In genomic region chr3:150278843-150279341, GRCh38 we compare ENCODE assay signal across 16 cellular contexts.
DNase-seq lines count a peak whose midpoint lies in the region; ATAC-seq and TF ChIP-seq lines count a peak whose summit lies in the region.
"Had no signal": no experiment of that assay in that cellular context is flagged by ENCODE, and none has a peak within 500 bp of the region (broad histone marks: within the 10 kb centered on the region; RNA-seq: fewer than 3 reads in every experiment).

No MANE protein-coding gene starts in this region.

- H3K4me1 Mint-ChIP-seq in CD8-positive, alpha-beta T cell (ENCODE audit: low read depth): no peaks in the 10 kb centered on the region
- H3K4me1 Mint-ChIP-seq: naive B cell; stimulated activated naive B cell treated with anti-CD40 and anti-IgM and Interleukin-4, amounts not matched to agents 10 μg/mL and 1 μg/mL and 100 μg/mL, for 72 hours had no signal

- H3K4me3 ChIP-seq in BE2C (ENCODE audit: low read depth, low read length) (0 out of 2 replicates have a peak overlapping the region, but pooled peaks have one; percentile 10), NT2/D1 (ENCODE audit: insufficient read length, low read depth) (no peak overlapping the region)
- no peak overlapping the region for H3K4me3 ChIP-seq in CD8-positive, alpha-beta T cell (ENCODE audit: low read depth, low read length)
- H3K4me3 ChIP-seq: gastroesophageal sphincter, vagina had no signal

- no peaks in the 10 kb centered on the region for H3K9me3 ChIP-seq in BE2C
- H3K9me3 ChIP-seq in NT2/D1 (ENCODE audit: insufficient read depth, low read length): peaks cover 19% of the 10 kb centered on the region
- H3K9me3 ChIP-seq in CD8-positive, alpha-beta T cell (ENCODE audit: low read length): no peaks in the 10 kb centered on the region
- H3K9me3 ChIP-seq: gastroesophageal sphincter, vagina had no signal

- CTCF ChIA-PET in CD8-positive, alpha-beta T cell (lab: Charles Lee): interaction anchor here (2.9 kb wide), 1 partner anchor 217 kb away, joined by 9 read pairs; no protein-coding TSS in a partner anchor

- no peaks in the 10 kb centered on the region for H3K27me3 ChIP-seq in BE2C
- no peaks in the 10 kb centered on the region for H3K27me3 ChIP-seq in NT2/D1 (ENCODE audit: insufficient read depth, insufficient read length)
- H3K27me3 ChIP-seq in CD8-positive, alpha-beta T cell (ENCODE audit: insufficient read depth, low read length): no peaks in the 10 kb centered on the region
- H3K27me3 ChIP-seq: gastroesophageal sphincter, vagina had no signal

- intact Hi-C loops in CD8-positive, alpha-beta T cell (cut with DNase I, micrococcal nuclease): no loop called here

- POLR2A ChIA-PET in CD8-positive, alpha-beta T cell (lab: Charles Lee): no interaction called here

- no peaks in the 10 kb centered on the region for H3K36me3 Mint-ChIP-seq in CD8-positive, alpha-beta T cell
- H3K36me3 Mint-ChIP-seq: naive B cell; stimulated activated naive B cell treated with anti-CD40 and anti-IgM and Interleukin-4, amounts not matched to agents 10 μg/mL and 1 μg/mL and 100 μg/mL, for 72 hours had no signal

- H3K4me1 ChIP-seq in BE2C (peaks cover 7% of the 10 kb centered on the region; the same call in 1 of the 2 replicates), NT2/D1 (ENCODE audit: insufficient read depth, insufficient read length) (no peaks in the 10 kb centered on the region)
- H3K4me1 ChIP-seq in CD8-positive, alpha-beta T cell (ENCODE audit: insufficient read depth, low read length): no peaks in the 10 kb centered on the region
- H3K4me1 ChIP-seq: vagina had no signal

- H3K27me3 Mint-ChIP-seq in CD8-positive, alpha-beta T cell (ENCODE audit: low read depth): peaks cover 31% of the 10 kb centered on the region

- H3K9ac ChIP-seq in NT2/D1 (ENCODE audit: insufficient read length, low read depth): no peak overlapping the region

- ATAC-seq in CD8-positive, alpha-beta T cell: no peak
- ATAC-seq: gastroesophageal sphincter; stimulated activated naive B cell treated with anti-CD40 and anti-IgM and Interleukin-4, amounts not matched to agents 10 μg/mL and 1 μg/mL and 100 μg/mL, for 72 hours had no signal

- no peak overlapping the region for H3K27ac Mint-ChIP-seq in CD8-positive, alpha-beta T cell
- H3K27ac Mint-ChIP-seq: activated naive CD4-positive, alpha-beta T cell treated with anti-CD3 and anti-CD28 coated beads for 36 hours; naive B cell; stimulated activated naive B cell treated with anti-CD40 and anti-IgM and Interleukin-4, amounts not matched to agents 10 μg/mL and 1 μg/mL and 100 μg/mL, for 72 hours had no signal

- DNase-seq in BE2C (peak; percentile 65), HT-29 (ENCODE audit: low spot score) (peak; percentile 60), NT2/D1 (ENCODE audit: low read depth, low spot score) (peak; percentile 55), left kidney (ENCODE audit: low read depth, low spot score) (peak; percentile 95), GM13976 (ENCODE audit: low spot score) (no peak), T-helper 1 cell (no peak), A172 (ENCODE audit: low spot score) (no peak)
- DNase-seq in CD8-positive, alpha-beta T cell: no peak
- DNase-seq: activated naive CD4-positive, alpha-beta T cell treated with anti-CD3 and anti-CD28 coated beads for 36 hours; naive B cell; NCI-H524 treated with DMSO at 0.1 percent for 48 hours; right cardiac atrium; SIG-M5; stimulated activated naive B cell treated with anti-CD40 and anti-IgM and Interleukin-4, amounts not matched to agents 10 μg/mL and 1 μg/mL and 100 μg/mL, for 72 hours had no signal

- H3K4me3 Mint-ChIP-seq in CD8-positive, alpha-beta T cell: no peak overlapping the region
- H3K4me3 Mint-ChIP-seq: activated naive CD4-positive, alpha-beta T cell treated with anti-CD3 and anti-CD28 coated beads for 36 hours; naive B cell; stimulated activated naive B cell treated with anti-CD40 and anti-IgM and Interleukin-4, amounts not matched to agents 10 μg/mL and 1 μg/mL and 100 μg/mL, for 72 hours had no signal

- in situ Hi-C loops in GM13976 (cut with MboI; ENCODE audit: low sequenced_read_pairs, unreplicated experiment): no loop called here

- no peaks in the 10 kb centered on the region for H3K36me3 ChIP-seq in BE2C
- H3K36me3 ChIP-seq in NT2/D1 (ENCODE audit: insufficient read depth, insufficient read length, low read length): no peaks in the 10 kb centered on the region
- no peaks in the 10 kb centered on the region for H3K36me3 ChIP-seq in CD8-positive, alpha-beta T cell (ENCODE audit: insufficient read depth, low read length)
- H3K36me3 ChIP-seq: gastroesophageal sphincter, vagina had no signal

- no peaks in the 10 kb centered on the region for H3K9me3 Mint-ChIP-seq in CD8-positive, alpha-beta T cell
- H3K9me3 Mint-ChIP-seq: activated naive CD4-positive, alpha-beta T cell treated with anti-CD3 and anti-CD28 coated beads for 36 hours; stimulated activated naive B cell treated with anti-CD40 and anti-IgM and Interleukin-4, amounts not matched to agents 10 μg/mL and 1 μg/mL and 100 μg/mL, for 72 hours had no signal

- TF ChIP-seq CTCF in BE2C (IDR thresholded peaks at IDR 0.05; ENCODE audit: low read depth, low read length) (no peak), GM13976 (IDR thresholded peaks at IDR 0.05; ENCODE audit: borderline replicate concordance, control extremely low read depth, extremely low read depth, insufficient read depth, missing control alignments) (no peak)
- no peak for TF ChIP-seq CTCF in CD8-positive, alpha-beta T cell (IDR thresholded peaks at IDR 0.05)

- no peak overlapping the region for H3K27ac ChIP-seq in CD8-positive, alpha-beta T cell (ENCODE audit: low read depth, low read length)
- H3K27ac ChIP-seq: gastroesophageal sphincter, vagina had no signal

Comparison
In these comparisons a context has a peak if more than half of its experiments do, and no peak if none do; other contexts are left out.
1. DNase-seq: peak in BE2C (single experiment), HT-29 (single experiment), NT2/D1 (single experiment) and left kidney (single experiment); none in GM13976 (single experiment), T-helper 1 cell (0 of 5), CD8-positive, alpha-beta T cell (0 of 7) and A172 (single experiment).